In genomic region chr5:131194725-131195124, GRCh38 we compare ENCODE assay signal across 17 cellular contexts.
"Had no signal": no experiment of that assay in that cellular context is flagged by ENCODE, and none has a peak within 500 bp of the region (broad histone marks: within the 10 kb centered on the region; RNA-seq: fewer than 3 reads in every experiment).

No MANE protein-coding gene starts in this region.

- H3K36me3 Mint-ChIP-seq: natural killer cell, neural progenitor cell had no signal

- H3K27ac ChIP-seq: esophagus squamous epithelium, neural progenitor cell, ovary, right atrium auricular region, tibial artery had no signal

- H3K4me2 ChIP-seq: neural progenitor cell had no signal

- ATAC-seq: effector memory CD8-positive, alpha-beta T cell; left cardiac atrium; natural killer cell; stimulated activated effector memory CD8-positive, alpha-beta T cell treated with anti-CD3 and anti-CD28 coated beads, Interleukin-12 subunit alpha, Interleukin-12 subunit beta, amount 100 ng/mL, for 72 hours; stimulated activated naive CD8-positive, alpha-beta T cell treated with anti-CD3 and anti-CD28 coated beads, Interleukin-15, Interleukin-2, amounts not matched to agents 100 U/mL and 50 U/mL, for 24 hours had no signal

- H3K9me3 Mint-ChIP-seq: central memory CD8-positive, alpha-beta T cell; effector memory CD8-positive, alpha-beta T cell; natural killer cell; neural progenitor cell; stimulated activated effector memory CD8-positive, alpha-beta T cell treated with anti-CD3 and anti-CD28 coated beads, Interleukin-12 subunit alpha, Interleukin-12 subunit beta, amount 100 ng/mL, for 72 hours had no signal

- H3K9me3 ChIP-seq: esophagus squamous epithelium, ovary, right atrium auricular region, tibial artery had no signal

- DNase-seq: effector memory CD8-positive, alpha-beta T cell; esophagus squamous epithelium; foreskin fibroblast; kidney; left cardiac atrium; mesendoderm; natural killer cell; nucleus accumbens; ovary; stimulated activated CD4-positive, alpha-beta T cell treated with anti-CD3 and anti-CD28 coated beads, Interleukin-4, amount 100 ng/mL, for 1 hour; stimulated activated CD8-positive, alpha-beta memory T cell treated with anti-CD3 and anti-CD28 coated beads, Interleukin-4, amount 100 ng/mL, for 48 hours; stimulated activated naive CD8-positive, alpha-beta T cell treated with anti-CD3 and anti-CD28 coated beads, Interleukin-15, Interleukin-2, amounts not matched to agents 100 U/mL and 50 U/mL, for 24 hours; tibial artery had no signal

- H3K27me3 Mint-ChIP-seq: central memory CD8-positive, alpha-beta T cell; effector memory CD8-positive, alpha-beta T cell had no signal

- H3K27ac Mint-ChIP-seq: neural progenitor cell; stimulated activated effector memory CD8-positive, alpha-beta T cell treated with anti-CD3 and anti-CD28 coated beads, Interleukin-12 subunit alpha, Interleukin-12 subunit beta, amount 100 ng/mL, for 72 hours had no signal

- H3K27me3 ChIP-seq: esophagus squamous epithelium, neural progenitor cell, ovary, right atrium auricular region, tibial artery had no signal

- H2AFZ ChIP-seq: neural progenitor cell had no signal

- H3K9ac ChIP-seq: neural progenitor cell had no signal

- H3K4me3 ChIP-seq: esophagus squamous epithelium, neural progenitor cell, ovary, right atrium auricular region, tibial artery had no signal

- H3K4me1 ChIP-seq: esophagus squamous epithelium, right atrium auricular region, tibial artery had no signal

- H3K36me3 ChIP-seq: ovary, right atrium auricular region, tibial artery had no signal

- H3K4me1 Mint-ChIP-seq: central memory CD8-positive, alpha-beta T cell; natural killer cell; neural progenitor cell; stimulated activated effector memory CD8-positive, alpha-beta T cell treated with anti-CD3 and anti-CD28 coated beads, Interleukin-12 subunit alpha, Interleukin-12 subunit beta, amount 100 ng/mL, for 72 hours had no signal

- H3K4me3 Mint-ChIP-seq: central memory CD8-positive, alpha-beta T cell; effector memory CD8-positive, alpha-beta T cell; natural killer cell; neural progenitor cell; stimulated activated effector memory CD8-positive, alpha-beta T cell treated with anti-CD3 and anti-CD28 coated beads, Interleukin-12 subunit alpha, Interleukin-12 subunit beta, amount 100 ng/mL, for 72 hours had no signal
